Comparison of ENCODE assay signal across 9 cellular contexts in the genomic region with DNA sequence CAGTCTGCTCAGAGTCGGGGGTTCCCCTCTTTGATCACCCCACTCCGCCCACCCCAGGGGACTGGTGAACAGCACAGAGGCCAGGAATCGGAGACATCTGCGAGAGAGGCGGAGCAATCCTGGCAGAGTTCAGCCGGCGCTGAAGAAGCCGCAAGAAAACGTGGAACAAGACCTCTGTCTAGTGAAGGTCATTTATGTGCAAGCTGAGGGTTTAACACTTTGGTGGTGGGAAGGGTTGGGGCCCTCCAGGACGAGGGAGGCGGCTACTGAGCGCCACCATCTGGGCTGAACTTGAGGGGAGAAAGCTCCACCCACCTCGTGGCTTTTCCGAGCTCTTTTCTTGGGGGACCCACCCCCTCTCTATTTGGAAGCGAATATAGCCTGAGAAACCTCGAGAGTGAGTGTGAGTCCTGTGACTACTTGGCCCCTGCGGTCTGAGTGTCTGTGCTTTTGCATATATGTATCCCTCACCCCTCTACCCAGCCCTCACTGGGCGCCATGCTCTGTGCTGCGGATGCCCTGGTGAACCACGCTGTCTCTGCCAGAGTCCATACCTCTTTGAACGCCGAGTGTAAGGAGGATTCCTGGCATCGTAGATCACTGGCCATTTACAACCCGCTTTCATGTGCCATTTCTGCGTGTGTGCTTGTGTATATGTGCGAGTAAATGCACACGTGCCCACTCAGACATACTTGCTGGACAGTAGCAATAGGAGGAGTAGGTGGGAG. TPM values are rescaled to one million over a fixed set of nuclear protein-coding genes. Genes with fewer than 3 reads are reported as not detected.
DNase-seq lines count a peak whose midpoint lies in the region; ATAC-seq and TF ChIP-seq lines count a peak whose summit lies in the region.
"Had no signal": no experiment of that assay in that cellular context is flagged by ENCODE, and none has a peak within 500 bp of the region (broad histone marks: within the 10 kb centered on the region; RNA-seq: fewer than 3 reads in every experiment).

No MANE protein-coding gene starts in this region.

- no peak overlapping the region for H3K27ac ChIP-seq in HCT116 (ENCODE audit: low read depth, low read length)

- H3K27me3 Mint-ChIP-seq in Calu3 (ENCODE audit: unreplicated experiment) (peaks cover 93% of the 10 kb centered on the region), chondrocyte (ENCODE audit: low read depth) (peaks cover 72% of the 10 kb centered on the region)

- peak; percentile 28 for TF ChIP-seq CTCF in Calu3 (IDR thresholded peaks at IDR 0.05; ENCODE audit: unreplicated experiment)
- TF ChIP-seq CTCF in HCT116 (IDR thresholded peaks at IDR 0.05 in 2 of 3, conservative IDR thresholded peaks at IDR 0.05 in 1 of 3; ENCODE audit: borderline replicate concordance in 1 of 3, insufficient read depth in 1 of 3, low read depth in 2 of 3, low read length in 2 of 3) = peak; percentile 20 to 35 (median 27); a peak in 3 of 6 replicates
- TF ChIP-seq CTCF in chondrocyte (IDR thresholded peaks at IDR 0.05) = no peak

- peak overlapping the region; percentile 61 for H2AFZ ChIP-seq in HCT116 (ENCODE audit: low read depth, low read length, poor library complexity, severe bottlenecking)

- CTCF ChIA-PET in Calu3 (lab: Charles Lee) = interaction anchor here (0.7 to 1.6 kb wide), 5 partner anchors 9 to 94 kb away, joined by 3 to 15 read pairs (median 4); a partner anchor contains a TSS
- CTCF ChIA-PET in HCT116 (lab: Charles Lee) = interaction anchor here (1.0 to 1.6 kb wide), 2 partner anchors 10 to 74 kb away, joined by 3 to 4 read pairs; a partner anchor contains a TSS

- DNase-seq in Calu3 (peak; percentile 24), HCT116 (ENCODE audit: low read depth, low spot score) (peak; percentile 2), SK-MEL-5 (ENCODE audit: low read depth, low spot score) (peak; percentile 21), iPS-NIHi11 (ENCODE audit: low spot score) (peak; percentile 41), NOMO-1 (lab: John Stamatoyannopoulos, UW; ENCODE audit: unreplicated experiment in 2 of 2) (no peak), putamen (ENCODE audit: low spot score) (no peak), chondrocyte (ENCODE audit: low spot score) (no peak)
- DNase-seq: natural killer cell had no signal

- H3K4me1 Mint-ChIP-seq in Calu3 (ENCODE audit: low read depth, unreplicated experiment) = no peaks in the 10 kb centered on the region
- H3K4me1 Mint-ChIP-seq in chondrocyte (ENCODE audit: low read depth) = peaks cover 9% of the 10 kb centered on the region

- no peaks in the 10 kb centered on the region for H3K36me3 ChIP-seq in HCT116 (ENCODE audit: control insufficient read depth in 1 of 2, insufficient read depth in 2 of 2, low read length in 2 of 2)

- no peaks in the 10 kb centered on the region for H3K79me2 ChIP-seq in HCT116 (ENCODE audit: insufficient read depth, low read length)

- no peak for TF ChIP-seq POLR2A in HCT116 (IDR thresholded peaks at IDR 0.05; ENCODE audit: borderline replicate concordance, extremely low read depth, insufficient read depth, insufficient read length)

- peak; percentile 79 for ATAC-seq in HCT116
- ATAC-seq in GM21619 (IDR thresholded peaks at IDR 0.05; ENCODE audit: unreplicated experiment) = no peak

- TF ChIP-seq RAD21 in HCT116 (IDR thresholded peaks at IDR 0.05; ENCODE audit: low read depth) = peak; percentile 72

- no peak overlapping the region for H3K27ac Mint-ChIP-seq in Calu3 (ENCODE audit: unreplicated experiment)
- H3K27ac Mint-ChIP-seq in chondrocyte (ENCODE audit: unreplicated experiment) = no peak overlapping the region
- H3K27ac Mint-ChIP-seq: natural killer cell had no signal

- POLR2A ChIA-PET in HCT116 (lab: Charles Lee) = no interaction called here

- no peaks in the 10 kb centered on the region for H3K9me3 Mint-ChIP-seq in Calu3 (ENCODE audit: low read depth, unreplicated experiment)
- H3K9me3 Mint-ChIP-seq in chondrocyte (ENCODE audit: low read depth) = no peaks in the 10 kb centered on the region

- H3K9me3 ChIP-seq in HCT116 (ENCODE audit: control insufficient read depth in 1 of 2, insufficient read depth in 1 of 2, low read depth in 1 of 2, low read length in 2 of 2) = no peaks in the 10 kb centered on the region

- peak overlapping the region; percentile 58 for H3K4me3 Mint-ChIP-seq in Calu3 (ENCODE audit: low read depth, unreplicated experiment)
- no peak overlapping the region for H3K4me3 Mint-ChIP-seq in chondrocyte (ENCODE audit: unreplicated experiment)
- H3K4me3 Mint-ChIP-seq: natural killer cell had no signal

- BruUV-seq in Calu3 (replicated peaks; lab: Mats Ljungman, UMichigan) = no TSS peak
- BruUV-seq in HCT116 (replicated peaks; lab: Mats Ljungman, UMichigan) = no TSS peak

- H3K4me3 ChIP-seq in HCT116 (replicated peaks in 1 of 2; ENCODE audit: low read depth in 1 of 2, low read length in 2 of 2) = no peak overlapping the region

- H3K9ac ChIP-seq in HCT116 (ENCODE audit: low read length) = no peak overlapping the region

- H3K9me2 ChIP-seq in HCT116 (ENCODE audit: insufficient read depth) = no peaks in the 10 kb centered on the region

- in situ Hi-C loops in SK-MEL-5 (cut with HindIII; ENCODE audit: low pct_unique_long_range_greater_than_20kb, low sequenced_read_pairs) = no loop called here

- H3K36me3 Mint-ChIP-seq in Calu3 (ENCODE audit: insufficient read depth, unreplicated experiment) (no peaks in the 10 kb centered on the region), chondrocyte (ENCODE audit: low read depth) (peaks cover 2% of the 10 kb centered on the region)
- H3K36me3 Mint-ChIP-seq: natural killer cell had no signal

- RAD21 ChIA-PET in HCT116 (lab: Charles Lee; ENCODE audit: low non-redundant PET in 1 of 2, low total read pairs in 2 of 2, uncharacterized antibody in 2 of 2, unreplicated experiment in 2 of 2) = no interaction called here

- H4K20me1 ChIP-seq in HCT116 (ENCODE audit: insufficient read depth) = no peaks in the 10 kb centered on the region

- intact Hi-C loops in Calu3 (cut with micrococcal nuclease; ENCODE audit: unreplicated experiment) = no loop called here
- intact Hi-C loops in HCT116 (cut with micrococcal nuclease) = no loop called here

- peaks cover 0 to 8% of the 10 kb centered on the region in 2 experiments; a peak in 1 of 4 replicates for H3K4me1 ChIP-seq in HCT116 (ENCODE audit: control insufficient read depth in 1 of 2, insufficient read depth in 2 of 2, low read length in 2 of 2)

- H3K27me3 ChIP-seq in HCT116 (ENCODE audit: insufficient read depth, low read length) = peaks cover 40% of the 10 kb centered on the region

- peak overlapping the region; percentile 47 for H3K4me2 ChIP-seq in HCT116 (ENCODE audit: low read length)

TF ChIP-seq in HCT116, 20 proteins besides CTCF, POLR2A, EP300 and RAD21 (continues in another document):
- TF ChIP-seq TCF7L2 (IDR thresholded peaks at IDR 0.05; ENCODE audit: borderline replicate concordance, extremely low read depth, insufficient read depth, insufficient read length) (no peak), ELF1 (IDR thresholded peaks at IDR 0.05; ENCODE audit: borderline replicate concordance, low read depth) (no peak), CBX3 (IDR thresholded peaks at IDR 0.05; ENCODE audit: low read depth) (no peak), EGR1 (IDR thresholded peaks at IDR 0.05; ENCODE audit: low read depth) (no peak), FOSL1 (IDR thresholded peaks at IDR 0.05; ENCODE audit: low read depth) (no peak), JUND (IDR thresholded peaks at IDR 0.05) (no peak), SP1 (IDR thresholded peaks at IDR 0.05; ENCODE audit: low read depth) (no peak), ZNF274 (IDR thresholded peaks at IDR 0.05; ENCODE audit: low read depth, low read length) (no peak), POLR2AphosphoS5 (IDR thresholded peaks at IDR 0.05; ENCODE audit: low read depth, low read length) (no peak), ZFX (IDR thresholded peaks at IDR 0.05) (no peak), EZH2phosphoT487 (IDR thresholded peaks at IDR 0.05; ENCODE audit: borderline replicate concordance) (no peak), EZH2 (IDR thresholded peaks at IDR 0.05) (no peak), CEBPB (IDR thresholded peaks at IDR 0.05; ENCODE audit: low read depth) (no peak), SRF (IDR thresholded peaks at IDR 0.05; ENCODE audit: low read depth) (no peak)
- TF ChIP-seq, protein P1, sequence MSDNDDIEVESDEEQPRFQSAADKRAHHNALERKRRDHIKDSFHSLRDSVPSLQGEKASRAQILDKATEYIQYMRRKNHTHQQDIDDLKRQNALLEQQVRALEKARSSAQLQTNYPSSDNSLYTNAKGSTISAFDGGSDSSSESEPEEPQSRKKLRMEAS (IDR thresholded peaks at IDR 0.05) = no peak
- TF ChIP-seq, protein P2, sequence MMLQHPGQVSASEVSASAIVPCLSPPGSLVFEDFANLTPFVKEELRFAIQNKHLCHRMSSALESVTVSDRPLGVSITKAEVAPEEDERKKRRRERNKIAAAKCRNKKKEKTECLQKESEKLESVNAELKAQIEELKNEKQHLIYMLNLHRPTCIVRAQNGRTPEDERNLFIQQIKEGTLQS (IDR thresholded peaks at IDR 0.05) = no peak

RNA-seq across cellular contexts. Expression of a gene that starts 1.2 kb away (rescaled TPM):
- total RNA-seq in Calu3 (2022) (7.8 and 10.7 TPM in 2 replicates), HCT116 (2021; ENCODE audit: unreplicated experiment) (6.5 TPM), chondrocyte (0.37 TPM in 1 of 3 replicates, not detected in the others)
- 5.7 TPM in 2 replicates for polyA plus RNA-seq in HCT116 (2012)
- total RNA-seq in SK-MEL-5 (2014; rRNA removed; shearing (Covaris generic)) = 0.13 and 0.32 TPM in 2 replicates
- polyA plus RNA-seq in SK-MEL-5 (2015; cell fraction: cytosol; rRNA removed) = 0.19 and 1.2 TPM in 2 replicates
- polyA plus RNA-seq in SK-MEL-5 (2015; cell fraction: nucleus; rRNA removed) = 1.4 and 19.4 TPM in 2 replicates
- total RNA-seq: natural killer cell had no signal

RNA-seq across cellular contexts. Expression of a gene that starts 27.5 kb away (rescaled TPM):
- total RNA-seq in Calu3 (2022) = 28.1 and 28.6 TPM in 2 replicates
- 17.3 TPM for total RNA-seq in HCT116 (2021; ENCODE audit: unreplicated experiment)
- 10.4 and 10.5 TPM in 2 replicates for polyA plus RNA-seq in HCT116 (2012)
- total RNA-seq in SK-MEL-5 (2014; rRNA removed; shearing (Covaris generic)) = 22.3 and 27.3 TPM in 2 replicates
- polyA plus RNA-seq in SK-MEL-5 (2015; cell fraction: cytosol; rRNA removed) = 40.0 and 53.3 TPM in 2 replicates
- 4.4 and 8.2 TPM in 2 replicates for polyA plus RNA-seq in SK-MEL-5 (2015; cell fraction: nucleus; rRNA removed)
- 3.9 to 4.2 TPM (median 4.0 TPM) in 3 replicates for total RNA-seq in chondrocyte

RNA-seq across cellular contexts. Expression of a gene that starts 41.5 kb away (rescaled TPM):
- total RNA-seq in Calu3 (2022) (41.3 and 43.6 TPM in 2 replicates), HCT116 (2021; ENCODE audit: unreplicated experiment) (34.2 TPM), chondrocyte (72.6 to 80.0 TPM (median 76.1 TPM) in 3 replicates)
- polyA plus RNA-seq in HCT116 (2012) = 19.2 and 20.1 TPM in 2 replicates
- 27.6 and 33.7 TPM in 2 replicates for total RNA-seq in SK-MEL-5 (2014; rRNA removed; shearing (Covaris generic))
- polyA plus RNA-seq in SK-MEL-5 (2015; cell fraction: cytosol; rRNA removed) = 51.5 and 54.6 TPM in 2 replicates
- polyA plus RNA-seq in SK-MEL-5 (2015; cell fraction: nucleus; rRNA removed) = 43.4 and 55.0 TPM in 2 replicates

RNA-seq across cellular contexts. Expression of a gene that starts 41.9 kb away (rescaled TPM):
- total RNA-seq in Calu3 (2022) = 18.6 and 18.8 TPM in 2 replicates
- total RNA-seq in HCT116 (2021; ENCODE audit: unreplicated experiment) = 41.4 TPM
- polyA plus RNA-seq in HCT116 (2012) = 33.2 and 37.7 TPM in 2 replicates
- total RNA-seq in SK-MEL-5 (2014; rRNA removed; shearing (Covaris generic)) = 55.2 and 58.2 TPM in 2 replicates
- 32.5 and 38.3 TPM in 2 replicates for polyA plus RNA-seq in SK-MEL-5 (2015; cell fraction: cytosol; rRNA removed)
- 14.5 and 22.3 TPM in 2 replicates for polyA plus RNA-seq in SK-MEL-5 (2015; cell fraction: nucleus; rRNA removed)
- total RNA-seq in chondrocyte = 11.9 to 17.7 TPM (median 15.5 TPM) in 3 replicates

Comparison
In these comparisons a context has a peak if more than half of its experiments do, and no peak if none do; other contexts are left out.
1. DNase-seq: peak in Calu3 (single experiment), HCT116 (single experiment), SK-MEL-5 (single experiment) and iPS-NIHi11 (single experiment); none in NOMO-1 (0 of 2), putamen (single experiment) and chondrocyte (single experiment).